ENCODE assay signal across 5 cellular contexts in the genomic region with DNA sequence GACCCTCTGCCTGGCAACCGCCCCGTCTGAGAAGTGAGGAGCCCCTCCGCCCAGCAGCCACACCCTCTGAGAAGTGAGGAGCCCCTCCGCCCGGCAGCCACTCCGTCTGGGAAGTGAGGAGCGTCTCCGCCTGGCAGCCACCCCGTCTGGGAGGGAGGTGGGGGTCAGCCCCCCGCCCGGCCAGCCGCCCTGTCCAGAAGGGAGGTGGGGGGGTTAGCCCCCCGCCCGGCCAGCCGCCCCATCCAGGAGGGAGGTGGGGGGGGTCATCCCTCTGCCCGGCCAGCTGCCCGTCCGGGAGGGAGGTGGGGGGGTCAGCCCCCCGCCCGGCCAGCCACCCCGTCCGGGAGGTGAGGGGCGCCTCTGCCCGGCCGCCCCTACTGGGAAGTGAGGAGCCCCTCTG. TPM values are rescaled to one million over a fixed set of nuclear protein-coding genes. Genes with fewer than 3 reads are reported as not detected.
"Had no signal": no experiment of that assay in that cellular context is flagged by ENCODE, and none has a peak within 500 bp of the region (broad histone marks: within the 10 kb centered on the region; RNA-seq: fewer than 3 reads in every experiment).

No MANE protein-coding gene starts in this region.

RNA-seq across cellular contexts. Expression of a gene that starts 3.6 kb away (rescaled TPM):
- total RNA-seq: LHCN-M2, MCF 10A, Right ventricle myocardium inferior, RPMI7951, SJCRH30 had no signal
